Comparison of ENCODE assay signal across 1 cellular context in genomic region chr14:56808314-56809201, GRCh38.
TF ChIP-seq lines count a peak whose summit lies in the region.

No MANE protein-coding gene starts in this region.

TF ChIP-seq in HEK293, 187 proteins besides CTCF, POLR2A, EP300 and RAD21 (continued from another document):
- no peak for TF ChIP-seq ZBTB6 (tag by site-specific recombination; IDR thresholded peaks at IDR 0.05)
